Comparison of ENCODE assay signal across 8 cellular contexts in the genomic region with DNA sequence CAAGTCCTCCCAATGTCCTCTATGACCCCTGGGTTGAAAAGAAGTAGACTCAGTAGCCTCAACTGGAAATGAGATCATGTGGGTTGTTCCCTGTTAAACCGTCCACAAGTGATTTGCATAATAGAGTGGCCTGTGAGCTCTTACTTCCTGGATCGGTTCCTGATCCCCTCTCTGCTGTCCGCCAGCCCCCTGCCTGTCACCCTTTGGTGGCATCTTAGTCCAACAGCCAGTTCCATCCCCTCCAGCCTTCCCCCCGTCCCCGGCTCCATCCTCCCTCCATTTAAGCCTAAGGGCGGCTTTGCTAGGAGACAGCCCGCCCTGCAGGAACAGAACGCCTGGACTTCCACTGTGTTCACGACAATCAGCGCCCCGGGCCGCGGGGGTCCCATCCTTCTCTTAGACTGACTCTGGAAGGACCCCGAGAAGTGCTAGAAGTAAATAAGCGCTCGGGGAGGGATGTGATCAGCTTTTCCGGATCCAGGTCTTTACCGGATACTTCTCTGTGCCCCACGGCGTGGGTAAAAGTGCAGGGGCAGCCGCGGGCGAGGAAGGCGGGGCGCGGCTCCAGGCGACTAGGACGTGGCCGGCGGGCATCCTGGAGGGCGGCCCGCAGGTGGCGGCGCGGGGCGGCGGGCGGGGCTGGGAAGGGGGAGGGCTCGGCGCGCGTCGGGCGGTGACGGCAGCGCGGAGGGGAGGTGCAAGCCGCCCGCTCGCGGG. TPM values are rescaled to one million over a fixed set of nuclear protein-coding genes. Genes with fewer than 3 reads are reported as not detected.
A peak's percentile ranks its signal among the peaks of the same experiment; 100 is the strongest.
DNase-seq lines count a peak whose midpoint lies in the region; ATAC-seq, FAIRE-seq and TF ChIP-seq lines count a peak whose summit lies in the region.

No MANE protein-coding gene starts in this region.

- peak overlapping the region; percentile 96 for H3K27ac Mint-ChIP-seq in activated CD8-positive, alpha-beta T cell treated with anti-CD3 and anti-CD28 coated beads, Interleukin-2, amount 10 ng/mL, durations not matched to agents 7 days and 5 days
- peak overlapping the region; percentile 97 to 98 for H3K27ac Mint-ChIP-seq in effector memory CD8-positive, alpha-beta T cell

- 0 out of 2 replicates have a peak, but pooled peaks have one; percentile 55 for TF ChIP-seq POLR2A in A549 (IDR thresholded peaks at IDR 0.05; ENCODE audit: low read length)

- H3K4me3 Mint-ChIP-seq in activated CD8-positive, alpha-beta T cell treated with anti-CD3 and anti-CD28 coated beads, Interleukin-2, amount 10 ng/mL, durations not matched to agents 7 days and 5 days, result peak overlapping the region; percentile 83
- H3K4me3 Mint-ChIP-seq in effector memory CD8-positive, alpha-beta T cell, result peak overlapping the region; percentile 87 to 95

- H2BK15ac ChIP-seq in mesendoderm (replicated peaks; ENCODE audit: low read depth), result no peak overlapping the region

- peak overlapping the region; percentile 98 for H3K4me3 ChIP-seq in A549
- peak overlapping the region; percentile 72 for H3K4me3 ChIP-seq in mesendoderm (ENCODE audit: low read length)

- no peak overlapping the region for H3K23ac ChIP-seq in mesendoderm (ENCODE audit: low read length)

- H2AK5ac ChIP-seq in mesendoderm (ENCODE audit: low read length), result no peak overlapping the region

- H3K18ac ChIP-seq in mesendoderm (ENCODE audit: low read length), result peak overlapping the region; percentile 91

- H3K9me3 Mint-ChIP-seq in activated CD8-positive, alpha-beta T cell treated with anti-CD3 and anti-CD28 coated beads, Interleukin-2, amount 10 ng/mL, durations not matched to agents 7 days and 5 days (ENCODE audit: insufficient read depth), result no peaks in the 10 kb centered on the region
- H3K9me3 Mint-ChIP-seq in effector memory CD8-positive, alpha-beta T cell, result no peaks in the 10 kb centered on the region

- CTCF ChIA-PET in A549 (lab: Yijun Ruan, JAX), result interaction anchor here (0.9 to 1.9 kb wide), 3 partner anchors 9 to 87 kb away, joined by 3 to 7 read pairs (median 4); no protein-coding TSS in a partner anchor
- CTCF ChIA-PET in activated CD8-positive, alpha-beta T cell treated with anti-CD3 and anti-CD28 coated beads, Interleukin-2, amount 10 ng/mL, durations not matched to agents 7 days and 5 days (lab: Charles Lee), result interaction anchor here (1.0 to 1.3 kb wide), 3 partner anchors 15 to 87 kb away, joined by 3 to 5 read pairs (median 3); no protein-coding TSS in a partner anchor

- no peaks in the 10 kb centered on the region for H3K27me3 ChIP-seq in mesendoderm (ENCODE audit: insufficient read depth, low read length, poor library complexity)

- ATAC-seq in A549 (peak; percentile 89 to 91), HG02938 (IDR thresholded peaks at IDR 0.05; ENCODE audit: unreplicated experiment) (peak; percentile 84)
- ATAC-seq in activated CD8-positive, alpha-beta T cell treated with anti-CD3 and anti-CD28 coated beads, Interleukin-2, amount 10 ng/mL, durations not matched to agents 7 days and 5 days, result peak; percentile 84
- peak; percentile 75 for ATAC-seq in effector memory CD8-positive, alpha-beta T cell (replicated peaks)

- no peaks in the 10 kb centered on the region for H3K36me3 ChIP-seq in mesendoderm (ENCODE audit: control insufficient read depth, insufficient read depth, low read length)

- no peak overlapping the region for H4K5ac ChIP-seq in mesendoderm (ENCODE audit: low read length)

- no peak overlapping the region for H3K4ac ChIP-seq in mesendoderm (ENCODE audit: low read depth, low read length)

- no peaks in the 10 kb centered on the region for H3K79me1 ChIP-seq in mesendoderm (ENCODE audit: low read length)

- H2BK120ac ChIP-seq in mesendoderm (ENCODE audit: low read depth, low read length), result no peak overlapping the region

- no peaks in the 10 kb centered on the region for H3K27me3 Mint-ChIP-seq in activated CD8-positive, alpha-beta T cell treated with anti-CD3 and anti-CD28 coated beads, Interleukin-2, amount 10 ng/mL, durations not matched to agents 7 days and 5 days (ENCODE audit: low read depth)
- H3K27me3 Mint-ChIP-seq in effector memory CD8-positive, alpha-beta T cell, result no peaks in the 10 kb centered on the region

- no peak overlapping the region for H4K8ac ChIP-seq in mesendoderm (ENCODE audit: low read depth, low read length)

- no peak for TF ChIP-seq EP300 in A549 (IDR thresholded peaks at IDR 0.05)

- H2BK5ac ChIP-seq in mesendoderm (ENCODE audit: low read length), result no peak overlapping the region

- DNase-seq in A549 (ENCODE audit: low read depth in 1 of 2, low spot score in 1 of 2) (peak; percentile 50 to 56), GM18507 (ENCODE audit: extremely low spot score, insufficient read length, low read depth) (peak; percentile 67), NCI-H526 treated with DMSO at 0.1 percent for 48 hours (lab: John Stamatoyannopoulos, UW) (peak; percentile 72), mesendoderm (peak; percentile 69)
- DNase-seq in activated CD8-positive, alpha-beta T cell treated with anti-CD3 and anti-CD28 coated beads, Interleukin-2, amount 10 ng/mL, durations not matched to agents 7 days and 5 days, result peak; percentile 80
- peak; percentile 57 to 63 (median 57) for DNase-seq in effector memory CD8-positive, alpha-beta T cell
- DNase-seq in stimulated activated CD8-positive, alpha-beta memory T cell treated with anti-CD3 and anti-CD28 coated beads, Interleukin-12 subunit alpha, Interleukin-12 subunit beta, amount 100 ng/mL, for 4 hours (ENCODE audit: low read depth), result peak; percentile 67

- H3K9me3 ChIP-seq in A549, result no peaks in the 10 kb centered on the region

- peak overlapping the region; percentile 59 for H3K9ac ChIP-seq in mesendoderm (ENCODE audit: low read length)

- WGBS in A549 (ENCODE audit: missing lambda C conversion rate), result 2% methylated on average over 14 of the region's 51 CpGs
- no CpG with 5 or more reads among the region's 51 CpGs for WGBS in mesendoderm (ENCODE audit: extremely low coverage, insufficient coverage, low lambda C conversion rate)

- H3K4me1 ChIP-seq in A549 (peaks cover 11% of the 10 kb centered on the region), mesendoderm (ENCODE audit: control insufficient read depth, low read depth, low read length) (peaks cover 2% of the 10 kb centered on the region)

- H3K4me1 Mint-ChIP-seq in activated CD8-positive, alpha-beta T cell treated with anti-CD3 and anti-CD28 coated beads, Interleukin-2, amount 10 ng/mL, durations not matched to agents 7 days and 5 days (ENCODE audit: low read depth), result peaks cover 32% of the 10 kb centered on the region
- H3K4me1 Mint-ChIP-seq in effector memory CD8-positive, alpha-beta T cell (ENCODE audit: low read depth in 2 of 2), result peaks cover 29 to 32% of the 10 kb centered on the region in 2 donors

- peak overlapping the region; percentile 71 for H3K56ac ChIP-seq in mesendoderm (ENCODE audit: low read length)

- H3K4me2 ChIP-seq in A549 (peak overlapping the region; percentile 77), mesendoderm (ENCODE audit: low read length) (peak overlapping the region; percentile 64)

- TF ChIP-seq CTCF in A549 (IDR thresholded peaks at IDR 0.05), result no peak; the same call in 2 of the 3 replicates

- peaks cover 2% of the 10 kb centered on the region for H3K79me2 ChIP-seq in mesendoderm (ENCODE audit: control insufficient read depth, insufficient read depth, low read length)

- peaks cover 12% of the 10 kb centered on the region for H3K36me3 Mint-ChIP-seq in activated CD8-positive, alpha-beta T cell treated with anti-CD3 and anti-CD28 coated beads, Interleukin-2, amount 10 ng/mL, durations not matched to agents 7 days and 5 days (ENCODE audit: low read depth)
- peaks cover 6% of the 10 kb centered on the region for H3K36me3 Mint-ChIP-seq in effector memory CD8-positive, alpha-beta T cell (ENCODE audit: insufficient read depth)

- no peak for FAIRE-seq in A549 (lab: Jason Lieb, UNC)
- FAIRE-seq in GM18507 (lab: Jason Lieb, UNC), result peak; percentile 92

- peak overlapping the region; percentile 96 to 98 for H3K27ac ChIP-seq in A549
- H3K27ac ChIP-seq in mesendoderm (ENCODE audit: low read depth, low read length), result no peak overlapping the region

- TF ChIP-seq RAD21 in A549 (conservative IDR thresholded peaks at IDR 0.05 in 1 of 2, IDR thresholded peaks at IDR 0.05 in 1 of 2), result no peak; a peak in 1 of 5 replicates

- POLR2A ChIA-PET in A549 (lab: Yijun Ruan, JAX), result interaction anchor here (0.6 kb wide), 1 partner anchor 8 kb away, joined by 3 read pairs; no protein-coding TSS in a partner anchor
- POLR2A ChIA-PET in activated CD8-positive, alpha-beta T cell treated with anti-CD3 and anti-CD28 coated beads, Interleukin-2, amount 10 ng/mL, durations not matched to agents 7 days and 5 days (lab: Charles Lee), result interaction anchor here (0.6 to 1.3 kb wide), 5 partner anchors 9 to 51 kb away, joined by 3 to 9 read pairs (median 4); partner anchors contain the start of gene ULK4

TF ChIP-seq in A549, 52 proteins besides CTCF, POLR2A, EP300 and RAD21 (continues in another document):
- TF ChIP-seq MAZ (IDR thresholded peaks at IDR 0.05; ENCODE audit: borderline replicate concordance, low read depth, low read length), result 0 out of 2 replicates have a peak, but pooled peaks have one; percentile 37
- TF ChIP-seq ZFP36 (IDR thresholded peaks at IDR 0.05; ENCODE audit: borderline replicate concordance, partially characterized antibody), result peak; percentile 73
- 0 out of 2 replicates have a peak, but pooled peaks have one; percentile 30 for TF ChIP-seq KDM1A (IDR thresholded peaks at IDR 0.05; ENCODE audit: low read depth)
- no peak for TF ChIP-seq SREBF2 (IDR thresholded peaks at IDR 0.05)
- TF ChIP-seq, protein P1, sequence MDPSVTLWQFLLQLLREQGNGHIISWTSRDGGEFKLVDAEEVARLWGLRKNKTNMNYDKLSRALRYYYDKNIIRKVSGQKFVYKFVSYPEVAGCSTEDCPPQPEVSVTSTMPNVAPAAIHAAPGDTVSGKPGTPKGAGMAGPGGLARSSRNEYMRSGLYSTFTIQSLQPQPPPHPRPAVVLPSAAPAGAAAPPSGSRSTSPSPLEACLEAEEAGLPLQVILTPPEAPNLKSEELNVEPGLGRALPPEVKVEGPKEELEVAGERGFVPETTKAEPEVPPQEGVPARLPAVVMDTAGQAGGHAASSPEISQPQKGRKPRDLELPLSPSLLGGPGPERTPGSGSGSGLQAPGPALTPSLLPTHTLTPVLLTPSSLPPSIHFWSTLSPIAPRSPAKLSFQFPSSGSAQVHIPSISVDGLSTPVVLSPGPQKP (IDR thresholded peaks at IDR 0.05; ENCODE audit: low read depth, low read length), result no peak
- no peak for TF ChIP-seq POLR2AphosphoS2 (conservative IDR thresholded peaks at IDR 0.05; ENCODE audit: low read length)
- TF ChIP-seq PHF8 (IDR thresholded peaks at IDR 0.05; ENCODE audit: borderline replicate concordance, low read depth), result no peak

RNA-seq across cellular contexts. Expression of gene ULK4, which starts 51.2 kb away (rescaled TPM):
- polyA plus RNA-seq in A549 (2011; rRNA removed) (5.3 and 7.7 TPM in 2 replicates), A549 (2017; fragmentation: RNase III; extraction: RNeasy Plus Mini Kit Qiagen cat#74134 plus additional on column Dnase treatment) (4.4 to 5.6 TPM (median 4.9 TPM) in 3 replicates)
- 1.3 and 2.4 TPM in 2 replicates for polyA plus RNA-seq in A549 (2012; cell fraction: cytosol; rRNA removed)
- 1.7 and 3.0 TPM in 2 replicates for polyA plus RNA-seq in A549 (2012; cell fraction: nucleus; rRNA removed)
- polyA minus RNA-seq in A549 (2011; rRNA and poly(A)+ RNA removed), result 9.4 and 10.1 TPM in 2 replicates
- 10 to 100 TPM; 10.5 to 12.3 TPM for total RNA-seq in activated CD8-positive, alpha-beta T cell treated with anti-CD3 and anti-CD28 coated beads, Interleukin-2, amount 10 ng/mL, durations not matched to agents 7 days and 5 days
- polyA plus RNA-seq in mesendoderm (2013, experiment 1 of 2), result 1.8 TPM
- 2.0 TPM for polyA plus RNA-seq in mesendoderm (2013, experiment 2 of 2)
